In genomic region chr20:47559141-47559540, GRCh38 we compare ENCODE assay signal across 12 cellular contexts. TPM values are rescaled to one million over a fixed set of nuclear protein-coding genes. Genes with fewer than 3 reads are reported as not detected.
DNase-seq lines count a peak whose midpoint lies in the region; ATAC-seq and TF ChIP-seq lines count a peak whose summit lies in the region.
"Had no signal": no experiment of that assay in that cellular context is flagged by ENCODE, and none has a peak within 500 bp of the region (broad histone marks: within the 10 kb centered on the region; RNA-seq: fewer than 3 reads in every experiment).

No MANE protein-coding gene starts in this region.

- H3K9me3 Mint-ChIP-seq in neural crest cell, result no peaks in the 10 kb centered on the region
- H3K9me3 Mint-ChIP-seq: natural killer cell treated with Interleukin-12 subunit alpha and Interleukin-12 subunit beta and Interleukin-15 and Interleukin-18, amount 100 ng/mL, for 72 hours had no signal

- H3K4me3 Mint-ChIP-seq in neural crest cell, result peak overlapping the region; percentile 24
- H3K4me3 Mint-ChIP-seq: activated CD8-positive, alpha-beta memory T cell treated with anti-CD3 and anti-CD28 coated beads, Interleukin-2, amount 10 ng/mL, durations not matched to agents 7 days and 5 days; natural killer cell treated with Interleukin-12 subunit alpha and Interleukin-12 subunit beta and Interleukin-15 and Interleukin-18, amount 100 ng/mL, for 72 hours had no signal

- ATAC-seq in Right ventricle myocardium superior (ENCODE audit: poor library complexity) (peak; percentile 25), HG03025 (IDR thresholded peaks at IDR 0.05; ENCODE audit: low FRiP score, unreplicated experiment) (no peak)
- ATAC-seq: activated CD8-positive, alpha-beta memory T cell treated with anti-CD3 and anti-CD28 coated beads, Interleukin-2, amount 10 ng/mL, durations not matched to agents 7 days and 5 days; natural killer cell treated with Interleukin-12 subunit alpha and Interleukin-12 subunit beta and Interleukin-15 and Interleukin-18, amount 100 ng/mL, for 72 hours had no signal

- H3K27ac ChIP-seq in esophagus squamous epithelium, result peak overlapping the region in 3 of 4 donors; percentile 4 to 64 (median 35)

- H3K9me3 ChIP-seq in esophagus squamous epithelium, result no peaks in the 10 kb centered on the region

- peaks cover 6% of the 10 kb centered on the region for H3K36me3 Mint-ChIP-seq in neural crest cell (ENCODE audit: low read depth)
- H3K36me3 Mint-ChIP-seq: natural killer cell treated with Interleukin-12 subunit alpha and Interleukin-12 subunit beta and Interleukin-15 and Interleukin-18, amount 100 ng/mL, for 72 hours had no signal

- TF ChIP-seq POLR2A in esophagus squamous epithelium (IDR thresholded peaks at IDR 0.05), result no peak

- intact Hi-C loops in Right ventricle myocardium superior (cut with DNase I), result no loop called here
- intact Hi-C loops in cardiac septum (cut with DNase I), result no loop called here
- intact Hi-C loops in esophagus squamous epithelium (cut with DNase I), result no loop called here

- no peaks in the 10 kb centered on the region for H3K27me3 ChIP-seq in esophagus squamous epithelium

- no peak overlapping the region for H3K27ac Mint-ChIP-seq in neural crest cell (ENCODE audit: unreplicated experiment)
- H3K27ac Mint-ChIP-seq: activated CD8-positive, alpha-beta memory T cell treated with anti-CD3 and anti-CD28 coated beads, Interleukin-2, amount 10 ng/mL, durations not matched to agents 7 days and 5 days; natural killer cell treated with Interleukin-12 subunit alpha and Interleukin-12 subunit beta and Interleukin-15 and Interleukin-18, amount 100 ng/mL, for 72 hours had no signal

- H3K4me3 ChIP-seq in esophagus squamous epithelium, result no peak overlapping the region

- TF ChIP-seq CTCF in esophagus squamous epithelium (IDR thresholded peaks at IDR 0.05), result no peak
- TF ChIP-seq CTCF in neural crest cell (conservative IDR thresholded peaks at IDR 0.05), result no peak

- H3K27me3 Mint-ChIP-seq in neural crest cell (ENCODE audit: low read depth), result no peaks in the 10 kb centered on the region
- H3K27me3 Mint-ChIP-seq: activated CD8-positive, alpha-beta memory T cell treated with anti-CD3 and anti-CD28 coated beads, Interleukin-2, amount 10 ng/mL, durations not matched to agents 7 days and 5 days; natural killer cell treated with Interleukin-12 subunit alpha and Interleukin-12 subunit beta and Interleukin-15 and Interleukin-18, amount 100 ng/mL, for 72 hours had no signal

- peaks cover 14 to 75% (median 29%) of the 10 kb centered on the region in 3 donors for H3K4me1 ChIP-seq in esophagus squamous epithelium

- peaks cover 46% of the 10 kb centered on the region for H3K4me1 Mint-ChIP-seq in neural crest cell

- H3K36me3 ChIP-seq in esophagus squamous epithelium, result no peaks in the 10 kb centered on the region

- DNase-seq in Right ventricle myocardium superior (no peak), cardiac septum (ENCODE audit: low spot score) (no peak), esophagus squamous epithelium (lab: John Stamatoyannopoulos, UW) (no peak), neural crest cell (ENCODE audit: low read depth, low spot score) (no peak), MV-4-11 (lab: John Stamatoyannopoulos, UW) (no peak), DMS53 (lab: John Stamatoyannopoulos, UW) (no peak)
- DNase-seq in stimulated activated naive CD4-positive, alpha-beta T cell (lab: John Stamatoyannopoulos, UW), result no peak
- DNase-seq: activated CD8-positive, alpha-beta memory T cell treated with anti-CD3 and anti-CD28 coated beads, Interleukin-2, amount 10 ng/mL, durations not matched to agents 7 days and 5 days; kidney; small intestine had no signal

RNA-seq across cellular contexts. Expression of gene NCOA3, which starts 57.5 kb away (rescaled TPM):
- total RNA-seq in Right ventricle myocardium superior (19.1 TPM), cardiac septum (18.6 TPM), esophagus squamous epithelium (10 to 100 TPM; 26.7 to 40.2 (median 34.5) TPM), neural crest cell (23.9 and 25.7 TPM in 2 replicates)
